Comparison of ENCODE assay signal across 1 cellular context in the genomic region with DNA sequence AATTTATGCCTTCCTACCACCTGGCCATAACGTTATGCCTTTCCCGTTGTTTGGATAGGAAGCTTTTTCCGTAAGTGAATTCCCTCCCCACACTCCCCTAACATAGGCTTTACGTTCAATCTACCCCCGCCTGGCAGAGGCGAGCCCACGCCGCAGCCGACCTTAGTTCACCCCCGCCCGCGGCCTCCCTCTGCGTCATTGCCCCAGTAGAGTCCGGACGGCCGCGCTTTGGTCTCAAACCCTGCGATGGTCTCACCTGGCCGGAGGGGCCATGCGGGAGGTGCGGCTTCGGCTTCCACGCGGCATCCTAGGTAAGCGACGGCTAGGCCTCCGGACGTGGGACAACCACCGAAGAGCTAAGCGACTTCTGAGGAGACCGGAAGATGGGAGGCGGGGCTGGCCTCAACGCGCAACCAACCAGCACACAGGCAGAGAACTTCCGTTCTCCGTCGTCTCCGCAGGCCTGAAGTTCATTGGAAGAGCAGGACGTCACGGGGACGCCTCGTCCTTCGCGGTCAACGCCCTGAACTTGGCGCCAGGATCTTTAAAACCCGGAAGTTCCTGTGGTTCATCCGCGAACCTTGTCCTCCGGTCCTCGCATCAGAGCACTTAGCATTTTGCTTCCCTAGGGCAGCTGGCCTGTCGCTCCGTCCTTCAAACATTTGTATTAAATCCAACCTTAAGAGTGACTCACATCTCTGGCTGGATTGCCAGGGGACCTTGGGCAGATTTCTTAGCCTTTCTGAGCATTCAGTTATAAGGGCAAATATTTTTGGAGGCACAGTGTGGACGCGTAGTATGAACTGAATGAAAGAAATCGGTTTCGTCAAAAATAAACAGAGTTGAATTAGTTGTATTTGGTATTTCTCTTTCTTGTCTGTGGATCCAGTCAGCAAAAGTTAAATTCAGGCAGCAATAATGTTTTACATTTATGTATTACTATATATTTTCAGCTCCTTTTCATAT.
TF ChIP-seq lines count a peak whose summit lies in the region.

Gene CHCHD2, minus strand, starts transcription at position 369 of the 966 bp plus-strand sequence. Its CDS starts 63 bp downstream, at position 306.

TF ChIP-seq in HepG2, 621 proteins besides CTCF, POLR2A, EP300 and RAD21 (continued from another document and continues in another):
- no peak for TF ChIP-seq PBX3 (CRISPR knock-in tag; IDR thresholded peaks at IDR 0.05; ENCODE audit: borderline replicate concordance)
- no peak for TF ChIP-seq TEAD2 (CRISPR knock-in tag; IDR thresholded peaks at IDR 0.05)
- no peak; the same call in 1 of the 2 replicates for TF ChIP-seq NR1H2 (CRISPR knock-in tag; IDR thresholded peaks at IDR 0.05; ENCODE audit: borderline replicate concordance, low read depth)
- peak; percentile 84; the same call in 1 of the 2 replicates for TF ChIP-seq LBX2 (CRISPR knock-in tag; IDR thresholded peaks at IDR 0.05; ENCODE audit: borderline replicate concordance)
- peak; percentile 90 for TF ChIP-seq RBFOX2 (IDR thresholded peaks at IDR 0.05; ENCODE audit: low read depth, low read length)
- TF ChIP-seq, protein P1, sequence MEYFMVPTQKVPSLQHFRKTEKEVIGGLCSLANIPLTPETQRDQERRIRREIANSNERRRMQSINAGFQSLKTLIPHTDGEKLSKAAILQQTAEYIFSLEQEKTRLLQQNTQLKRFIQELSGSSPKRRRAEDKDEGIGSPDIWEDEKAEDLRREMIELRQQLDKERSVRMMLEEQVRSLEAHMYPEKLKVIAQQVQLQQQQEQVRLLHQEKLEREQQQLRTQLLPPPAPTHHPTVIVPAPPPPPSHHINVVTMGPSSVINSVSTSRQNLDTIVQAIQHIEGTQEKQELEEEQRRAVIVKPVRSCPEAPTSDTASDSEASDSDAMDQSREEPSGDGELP (IDR thresholded peaks at IDR 0.05; ENCODE audit: borderline replicate concordance, low read depth), result peak; percentile 37; the same call in 1 of the 2 replicates
- TF ChIP-seq, protein P2, sequence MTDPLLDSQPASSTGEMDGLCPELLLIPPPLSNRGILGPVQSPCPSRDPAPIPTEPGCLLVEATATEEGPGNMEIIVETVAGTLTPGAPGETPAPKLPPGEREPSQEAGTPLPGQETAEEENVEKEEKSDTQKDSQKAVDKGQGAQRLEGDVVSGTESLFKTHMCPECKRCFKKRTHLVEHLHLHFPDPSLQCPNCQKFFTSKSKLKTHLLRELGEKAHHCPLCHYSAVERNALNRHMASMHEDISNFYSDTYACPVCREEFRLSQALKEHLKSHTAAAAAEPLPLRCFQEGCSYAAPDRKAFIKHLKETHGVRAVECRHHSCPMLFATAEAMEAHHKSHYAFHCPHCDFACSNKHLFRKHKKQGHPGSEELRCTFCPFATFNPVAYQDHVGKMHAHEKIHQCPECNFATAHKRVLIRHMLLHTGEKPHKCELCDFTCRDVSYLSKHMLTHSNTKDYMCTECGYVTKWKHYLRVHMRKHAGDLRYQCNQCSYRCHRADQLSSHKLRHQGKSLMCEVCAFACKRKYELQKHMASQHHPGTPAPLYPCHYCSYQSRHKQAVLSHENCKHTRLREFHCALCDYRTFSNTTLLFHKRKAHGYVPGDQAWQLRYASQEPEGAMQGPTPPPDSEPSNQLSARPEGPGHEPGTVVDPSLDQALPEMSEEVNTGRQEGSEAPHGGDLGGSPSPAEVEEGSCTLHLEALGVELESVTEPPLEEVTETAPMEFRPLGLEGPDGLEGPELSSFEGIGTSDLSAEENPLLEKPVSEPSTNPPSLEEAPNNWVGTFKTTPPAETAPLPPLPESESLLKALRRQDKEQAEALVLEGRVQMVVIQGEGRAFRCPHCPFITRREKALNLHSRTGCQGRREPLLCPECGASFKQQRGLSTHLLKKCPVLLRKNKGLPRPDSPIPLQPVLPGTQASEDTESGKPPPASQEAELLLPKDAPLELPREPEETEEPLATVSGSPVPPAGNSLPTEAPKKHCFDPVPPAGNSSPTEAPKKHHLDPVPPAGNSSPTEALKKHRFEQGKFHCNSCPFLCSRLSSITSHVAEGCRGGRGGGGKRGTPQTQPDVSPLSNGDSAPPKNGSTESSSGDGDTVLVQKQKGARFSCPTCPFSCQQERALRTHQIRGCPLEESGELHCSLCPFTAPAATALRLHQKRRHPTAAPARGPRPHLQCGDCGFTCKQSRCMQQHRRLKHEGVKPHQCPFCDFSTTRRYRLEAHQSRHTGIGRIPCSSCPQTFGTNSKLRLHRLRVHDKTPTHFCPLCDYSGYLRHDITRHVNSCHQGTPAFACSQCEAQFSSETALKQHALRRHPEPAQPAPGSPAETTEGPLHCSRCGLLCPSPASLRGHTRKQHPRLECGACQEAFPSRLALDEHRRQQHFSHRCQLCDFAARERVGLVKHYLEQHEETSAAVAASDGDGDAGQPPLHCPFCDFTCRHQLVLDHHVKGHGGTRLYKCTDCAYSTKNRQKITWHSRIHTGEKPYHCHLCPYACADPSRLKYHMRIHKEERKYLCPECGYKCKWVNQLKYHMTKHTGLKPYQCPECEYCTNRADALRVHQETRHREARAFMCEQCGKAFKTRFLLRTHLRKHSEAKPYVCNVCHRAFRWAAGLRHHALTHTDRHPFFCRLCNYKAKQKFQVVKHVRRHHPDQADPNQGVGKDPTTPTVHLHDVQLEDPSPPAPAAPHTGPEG (CRISPR knock-in tag; IDR thresholded peaks at IDR 0.05), result peak; percentile 79
- TF ChIP-seq HDAC1 (CRISPR knock-in tag; IDR thresholded peaks at IDR 0.05), result peak; percentile 93
- no peak; the same call in 1 of the 2 replicates for TF ChIP-seq ZFP36L1 (CRISPR knock-in tag; IDR thresholded peaks at IDR 0.05)
- no peak for TF ChIP-seq SNRNP70 (IDR thresholded peaks at IDR 0.05; ENCODE audit: low read depth, low read length)
- TF ChIP-seq ZFX (CRISPR knock-in tag; IDR thresholded peaks at IDR 0.05; ENCODE audit: low read depth), result peak; percentile 96
- peak; percentile 63 for TF ChIP-seq MED8 (CRISPR knock-in tag; IDR thresholded peaks at IDR 0.05; ENCODE audit: insufficient replicate concordance)
- no peak for TF ChIP-seq ZNF292 (CRISPR knock-in tag; IDR thresholded peaks at IDR 0.05; ENCODE audit: borderline replicate concordance, low read depth)
- TF ChIP-seq ZNF678 (CRISPR knock-in tag; IDR thresholded peaks at IDR 0.05), result no peak
- peak; percentile 68; the same call in 1 of the 2 replicates for TF ChIP-seq NFIB (CRISPR knock-in tag; IDR thresholded peaks at IDR 0.05; ENCODE audit: borderline replicate concordance)
- peak; percentile 73; the same call in 1 of the 2 replicates for TF ChIP-seq ZNF451 (CRISPR knock-in tag; IDR thresholded peaks at IDR 0.05)
- TF ChIP-seq CBX1 (IDR thresholded peaks at IDR 0.05; ENCODE audit: low read depth), result peak; percentile 78
- 0 out of 2 replicates have a peak, but pooled peaks have one; percentile 64 for TF ChIP-seq ZNF160 (CRISPR knock-in tag; IDR thresholded peaks at IDR 0.05)
- 0 out of 2 replicates have a peak, but pooled peaks have one; percentile 27 for TF ChIP-seq ZNF263 (CRISPR knock-in tag; IDR thresholded peaks at IDR 0.05)
- peak; percentile 69; the same call in 1 of the 2 replicates for TF ChIP-seq ZNF44 (CRISPR knock-in tag; IDR thresholded peaks at IDR 0.05)
- no peak for TF ChIP-seq SYNCRIP (IDR thresholded peaks at IDR 0.05; ENCODE audit: insufficient read depth, low read depth, low read length)
- TF ChIP-seq DMTF1 (CRISPR knock-in tag; IDR thresholded peaks at IDR 0.05), result no peak
- peak; percentile 89 for TF ChIP-seq ZNF501 (CRISPR knock-in tag; IDR thresholded peaks at IDR 0.05)
- no peak for TF ChIP-seq NFE2L1 (CRISPR knock-in tag; IDR thresholded peaks at IDR 0.05; ENCODE audit: borderline replicate concordance)
- peak; percentile 64; the same call in 1 of the 2 replicates for TF ChIP-seq ZNF556 (CRISPR knock-in tag; IDR thresholded peaks at IDR 0.05; ENCODE audit: borderline replicate concordance)
- peak; percentile 67; the same call in 1 of the 2 replicates for TF ChIP-seq CBX5 (CRISPR knock-in tag; IDR thresholded peaks at IDR 0.05; ENCODE audit: borderline replicate concordance)
- no peak for TF ChIP-seq SRSF1 (optimal IDR thresholded peaks at IDR 0.05; ENCODE audit: low read depth, low read length)
- TF ChIP-seq TRAFD1 (CRISPR knock-in tag; IDR thresholded peaks at IDR 0.05; ENCODE audit: borderline replicate concordance), result 0 out of 2 replicates have a peak, but pooled peaks have one; percentile 43
- TF ChIP-seq NRL (CRISPR knock-in tag; IDR thresholded peaks at IDR 0.05; ENCODE audit: borderline replicate concordance), result peak; percentile 87
- 0 out of 2 replicates have a peak, but pooled peaks have one; percentile 16 for TF ChIP-seq SP5 (CRISPR knock-in tag; IDR thresholded peaks at IDR 0.05; ENCODE audit: borderline replicate concordance, low read depth)
- no peak; the same call in 1 of the 2 replicates for TF ChIP-seq NR2F2 (IDR thresholded peaks at IDR 0.05; ENCODE audit: borderline replicate concordance, low read depth)
- no peak for TF ChIP-seq BRCA1 (CRISPR knock-in tag; IDR thresholded peaks at IDR 0.05)
- TF ChIP-seq, protein P3, sequence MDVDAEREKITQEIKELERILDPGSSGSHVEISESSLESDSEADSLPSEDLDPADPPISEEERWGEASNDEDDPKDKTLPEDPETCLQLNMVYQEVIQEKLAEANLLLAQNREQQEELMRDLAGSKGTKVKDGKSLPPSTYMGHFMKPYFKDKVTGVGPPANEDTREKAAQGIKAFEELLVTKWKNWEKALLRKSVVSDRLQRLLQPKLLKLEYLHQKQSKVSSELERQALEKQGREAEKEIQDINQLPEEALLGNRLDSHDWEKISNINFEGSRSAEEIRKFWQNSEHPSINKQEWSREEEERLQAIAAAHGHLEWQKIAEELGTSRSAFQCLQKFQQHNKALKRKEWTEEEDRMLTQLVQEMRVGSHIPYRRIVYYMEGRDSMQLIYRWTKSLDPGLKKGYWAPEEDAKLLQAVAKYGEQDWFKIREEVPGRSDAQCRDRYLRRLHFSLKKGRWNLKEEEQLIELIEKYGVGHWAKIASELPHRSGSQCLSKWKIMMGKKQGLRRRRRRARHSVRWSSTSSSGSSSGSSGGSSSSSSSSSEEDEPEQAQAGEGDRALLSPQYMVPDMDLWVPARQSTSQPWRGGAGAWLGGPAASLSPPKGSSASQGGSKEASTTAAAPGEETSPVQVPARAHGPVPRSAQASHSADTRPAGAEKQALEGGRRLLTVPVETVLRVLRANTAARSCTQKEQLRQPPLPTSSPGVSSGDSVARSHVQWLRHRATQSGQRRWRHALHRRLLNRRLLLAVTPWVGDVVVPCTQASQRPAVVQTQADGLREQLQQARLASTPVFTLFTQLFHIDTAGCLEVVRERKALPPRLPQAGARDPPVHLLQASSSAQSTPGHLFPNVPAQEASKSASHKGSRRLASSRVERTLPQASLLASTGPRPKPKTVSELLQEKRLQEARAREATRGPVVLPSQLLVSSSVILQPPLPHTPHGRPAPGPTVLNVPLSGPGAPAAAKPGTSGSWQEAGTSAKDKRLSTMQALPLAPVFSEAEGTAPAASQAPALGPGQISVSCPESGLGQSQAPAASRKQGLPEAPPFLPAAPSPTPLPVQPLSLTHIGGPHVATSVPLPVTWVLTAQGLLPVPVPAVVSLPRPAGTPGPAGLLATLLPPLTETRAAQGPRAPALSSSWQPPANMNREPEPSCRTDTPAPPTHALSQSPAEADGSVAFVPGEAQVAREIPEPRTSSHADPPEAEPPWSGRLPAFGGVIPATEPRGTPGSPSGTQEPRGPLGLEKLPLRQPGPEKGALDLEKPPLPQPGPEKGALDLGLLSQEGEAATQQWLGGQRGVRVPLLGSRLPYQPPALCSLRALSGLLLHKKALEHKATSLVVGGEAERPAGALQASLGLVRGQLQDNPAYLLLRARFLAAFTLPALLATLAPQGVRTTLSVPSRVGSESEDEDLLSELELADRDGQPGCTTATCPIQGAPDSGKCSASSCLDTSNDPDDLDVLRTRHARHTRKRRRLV (CRISPR knock-in tag; IDR thresholded peaks at IDR 0.05), result no peak; the same call in 1 of the 2 replicates
- TF ChIP-seq U2AF1 (optimal IDR thresholded peaks at IDR 0.05; ENCODE audit: low read depth, low read length), result peak; percentile 53
- TF ChIP-seq SNAPC2 (CRISPR knock-in tag; IDR thresholded peaks at IDR 0.05), result no peak
- TF ChIP-seq ZNF816 (CRISPR knock-in tag; IDR thresholded peaks at IDR 0.05; ENCODE audit: borderline replicate concordance), result peak; percentile 73; the same call in 1 of the 2 replicates
- TF ChIP-seq ZNF24 (IDR thresholded peaks at IDR 0.05), result no peak; the same call in 1 of the 2 replicates
- peak; percentile 86 for TF ChIP-seq BORCS8-MEF2B (CRISPR knock-in tag; IDR thresholded peaks at IDR 0.05)
- TF ChIP-seq ZNF7 (CRISPR knock-in tag; IDR thresholded peaks at IDR 0.05), result peak; percentile 32; the same call in 1 of the 2 replicates
- TF ChIP-seq EED (CRISPR knock-in tag; IDR thresholded peaks at IDR 0.05), result 0 out of 2 replicates have a peak, but pooled peaks have one; percentile 66
